9 cellular contexts compared by ENCODE assay signal in the genomic region with DNA sequence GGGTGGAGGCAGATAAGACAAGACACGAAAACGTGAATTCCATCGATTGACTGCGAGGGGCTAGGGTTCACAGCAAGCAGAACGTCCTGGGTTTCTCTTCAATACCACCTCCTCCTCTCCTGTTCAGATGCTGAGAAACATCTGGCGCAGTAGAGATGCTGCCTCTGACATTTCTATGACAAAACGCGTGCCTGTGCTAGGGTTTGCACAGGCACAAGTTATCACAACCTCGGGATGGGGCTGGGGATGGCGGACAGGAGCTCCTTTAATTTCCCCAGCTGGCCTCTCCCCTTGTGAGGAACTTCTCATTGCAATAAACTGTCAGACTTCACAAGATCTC.
DNase-seq lines count a peak whose midpoint lies in the region; ATAC-seq and TF ChIP-seq lines count a peak whose summit lies in the region.
"Had no signal": no experiment of that assay in that cellular context is flagged by ENCODE, and none has a peak within 500 bp of the region (broad histone marks: within the 10 kb centered on the region; RNA-seq: fewer than 3 reads in every experiment).

No MANE protein-coding gene starts in this region.

- H3K4me1 Mint-ChIP-seq in activated CD4-positive, alpha-beta T cell treated with anti-CD3 and anti-CD28 coated beads, Interleukin-2, amount 10 ng/mL, durations not matched to agents 7 days and 5 days = peaks cover 33% of the 10 kb centered on the region

- H3K27ac Mint-ChIP-seq in activated CD4-positive, alpha-beta T cell treated with anti-CD3 and anti-CD28 coated beads, Interleukin-2, amount 10 ng/mL, durations not matched to agents 7 days and 5 days = peak overlapping the region; percentile 88

- intact Hi-C loops in ascending aorta (cut with DNase I) (loop anchor here (2.0 to 10.0 kb wide), 4 partner anchors 16 to 210 kb away; a partner anchor contains a TSS), left lung (cut with DNase I) (loop anchor here in 1 of 2 donors (10.0 kb wide), 1 partner anchor 120 kb away; no protein-coding TSS in a partner anchor), thyroid gland (cut with DNase I) (loop anchor here (10.0 kb wide), 2 partner anchors 100 to 140 kb away; a partner anchor contains a TSS)

- peaks cover 0 to 4% of the 10 kb centered on the region in 2 donors for H3K36me3 ChIP-seq in ascending aorta
- no peaks in the 10 kb centered on the region for H3K36me3 ChIP-seq in left lung
- peaks cover 0 to 3% of the 10 kb centered on the region in 2 donors for H3K36me3 ChIP-seq in thyroid gland

- peak overlapping the region; percentile 74 to 97 for H3K4me3 ChIP-seq in ascending aorta
- H3K4me3 ChIP-seq in left lung = peak overlapping the region; percentile 82 to 88
- H3K4me3 ChIP-seq in thyroid gland (replicated peaks in 1 of 3) = peak overlapping the region; percentile 34 to 83 (median 80)

- H3K4me1 ChIP-seq in ascending aorta = peaks cover 6 to 22% of the 10 kb centered on the region in 2 donors
- H3K4me1 ChIP-seq in left lung = peaks cover 5 to 59% of the 10 kb centered on the region in 2 donors
- peaks cover 32 to 41% of the 10 kb centered on the region in 2 donors for H3K4me1 ChIP-seq in thyroid gland

- DNase-seq in activated CD4-positive, alpha-beta T cell treated with anti-CD3 and anti-CD28 coated beads, Interleukin-2, amount 10 ng/mL, durations not matched to agents 7 days and 5 days = peak; percentile 7
- DNase-seq in activated CD4-positive, alpha-beta T cell treated with anti-CD3 and anti-CD28 coated beads for 48 hours = no peak
- DNase-seq in ascending aorta (ENCODE audit: low spot score in 2 of 2) (no peak), left lung (no peak), thyroid gland (no peak), GM20000 (ENCODE audit: low spot score) (no peak), A172 (ENCODE audit: low spot score) (no peak), NCI-H446 (lab: John Stamatoyannopoulos, UW) (no peak)
- DNase-seq: cortex of kidney had no signal

- peak overlapping the region; percentile 84 for H3K4me3 Mint-ChIP-seq in activated CD4-positive, alpha-beta T cell treated with anti-CD3 and anti-CD28 coated beads, Interleukin-2, amount 10 ng/mL, durations not matched to agents 7 days and 5 days

- no peak for TF ChIP-seq CTCF in ascending aorta (IDR thresholded peaks at IDR 0.05)
- no peak for TF ChIP-seq CTCF in left lung (IDR thresholded peaks at IDR 0.05)
- no peak for TF ChIP-seq CTCF in thyroid gland (IDR thresholded peaks at IDR 0.05)
- TF ChIP-seq CTCF in GM20000 (IDR thresholded peaks at IDR 0.05; ENCODE audit: extremely low read depth, missing control alignments) = no peak

- ATAC-seq in left lung = no peak

- CTCF ChIA-PET in activated CD4-positive, alpha-beta T cell treated with anti-CD3 and anti-CD28 coated beads, Interleukin-2, amount 10 ng/mL, durations not matched to agents 7 days and 5 days (lab: Charles Lee) = interaction anchor here (1.0 kb wide), 1 partner anchor 8 kb away, joined by 5 read pairs; no protein-coding TSS in a partner anchor

- WGBS in thyroid gland, 2 donors = 31 to 45% methylated on average over 10 of the region's 10 CpGs

- H3K27ac ChIP-seq in ascending aorta (peak overlapping the region; percentile 95 to 98), left lung (peak overlapping the region; percentile 97 to 99), thyroid gland (peak overlapping the region; percentile 87 to 99 (median 97))

- POLR2A ChIA-PET in activated CD4-positive, alpha-beta T cell treated with anti-CD3 and anti-CD28 coated beads, Interleukin-2, amount 10 ng/mL, durations not matched to agents 7 days and 5 days (lab: Charles Lee) = interaction anchor here (0.6 to 0.8 kb wide), 2 partner anchors 17 to 33 kb away, joined by 4 to 6 read pairs; no protein-coding TSS in a partner anchor

- H3K27me3 ChIP-seq in ascending aorta (no peaks in the 10 kb centered on the region), left lung (no peaks in the 10 kb centered on the region), thyroid gland (no peaks in the 10 kb centered on the region)

- no peak for TF ChIP-seq POLR2A in thyroid gland (IDR thresholded peaks at IDR 0.05)

- no peaks in the 10 kb centered on the region for H3K9me3 Mint-ChIP-seq in activated CD4-positive, alpha-beta T cell treated with anti-CD3 and anti-CD28 coated beads, Interleukin-2, amount 10 ng/mL, durations not matched to agents 7 days and 5 days

- H3K9me3 ChIP-seq in ascending aorta = no peaks in the 10 kb centered on the region
- no peaks in the 10 kb centered on the region for H3K9me3 ChIP-seq in left lung
- H3K9me3 ChIP-seq in thyroid gland = no peaks in the 10 kb centered on the region

- H3K36me3 Mint-ChIP-seq in activated CD4-positive, alpha-beta T cell treated with anti-CD3 and anti-CD28 coated beads, Interleukin-2, amount 10 ng/mL, durations not matched to agents 7 days and 5 days (ENCODE audit: low read depth) = peaks cover 16% of the 10 kb centered on the region

- peaks cover 21% of the 10 kb centered on the region for H3K27me3 Mint-ChIP-seq in activated CD4-positive, alpha-beta T cell treated with anti-CD3 and anti-CD28 coated beads, Interleukin-2, amount 10 ng/mL, durations not matched to agents 7 days and 5 days
